Comparison of ENCODE assay signal across 12 cellular contexts in genomic region chrX:40262641-40263560, GRCh38.
DNase-seq lines count a peak whose midpoint lies in the region; ATAC-seq and TF ChIP-seq lines count a peak whose summit lies in the region.
"Had no signal": no experiment of that assay in that cellular context is flagged by ENCODE, and none has a peak within 500 bp of the region (broad histone marks: within the 10 kb centered on the region; RNA-seq: fewer than 3 reads in every experiment).

No MANE protein-coding gene starts in this region.

- no peak for TF ChIP-seq CTCF in foreskin fibroblast (IDR thresholded peaks at IDR 0.05; ENCODE audit: low read depth, low read length)
- TF ChIP-seq CTCF in osteocyte (IDR thresholded peaks at IDR 0.05): no peak

- POLR2A ChIA-PET in CD4-positive, alpha-beta memory T cell (lab: Charles Lee; ENCODE audit: partially characterized antibody): interaction anchor here (1.2 kb wide), 1 partner anchor 86 kb away, joined by 3 read pairs; no protein-coding TSS in a partner anchor

- intact Hi-C loops in CD4-positive, alpha-beta memory T cell (cut with micrococcal nuclease): no loop called here

- H3K9me3 Mint-ChIP-seq in osteocyte (ENCODE audit: unreplicated experiment): no peaks in the 10 kb centered on the region
- peaks cover 0 to 2% (median 0%) of the 10 kb centered on the region in 8 donors for H3K9me3 Mint-ChIP-seq in CD4-positive, alpha-beta memory T cell

- peak; percentile 50 for DNase-seq in Daoy (ENCODE audit: low read depth)
- peak; percentile 58 to 66 for DNase-seq in SJCRH30
- DNase-seq in foreskin fibroblast: peak; percentile 64 to 74
- no peak for DNase-seq in osteocyte (ENCODE audit: extremely low spot score, unreplicated experiment)
- DNase-seq in CD4-positive, alpha-beta memory T cell: no peak
- DNase-seq in T-helper 17 cell: no peak
- no peak for DNase-seq in NCI-H510A (lab: John Stamatoyannopoulos, UW)
- DNase-seq: cortex of kidney, DMS53, left colon had no signal

- H3K4me1 Mint-ChIP-seq in osteocyte (ENCODE audit: unreplicated experiment) (peaks cover 44% of the 10 kb centered on the region), T-helper 17 cell (peaks cover 3% of the 10 kb centered on the region)
- peaks cover 0 to 16% (median 3%) of the 10 kb centered on the region in 4 donors for H3K4me1 Mint-ChIP-seq in CD4-positive, alpha-beta memory T cell

- H3K4me1 ChIP-seq in SJCRH30: peaks cover 11% of the 10 kb centered on the region
- peaks cover 10% of the 10 kb centered on the region for H3K4me1 ChIP-seq in CD4-positive, alpha-beta memory T cell (ENCODE audit: insufficient read depth, low read length)

- H3K9me3 ChIP-seq in SJCRH30 (replicated peaks): no peaks in the 10 kb centered on the region
- no peaks in the 10 kb centered on the region for H3K9me3 ChIP-seq in CD4-positive, alpha-beta memory T cell (ENCODE audit: control insufficient read depth in 1 of 2, low read length in 2 of 2)
- H3K9me3 ChIP-seq in T-helper 17 cell (ENCODE audit: control insufficient read depth, low read length, poor library complexity, severe bottlenecking): no peaks in the 10 kb centered on the region
- H3K9me3 ChIP-seq: suprapubic skin had no signal

- H3K27me3 ChIP-seq in SJCRH30: no peaks in the 10 kb centered on the region
- H3K27me3 ChIP-seq in CD4-positive, alpha-beta memory T cell (ENCODE audit: insufficient read depth, low read length): no peaks in the 10 kb centered on the region
- H3K27me3 ChIP-seq: suprapubic skin had no signal

- CTCF ChIA-PET in CD4-positive, alpha-beta memory T cell (lab: Charles Lee; ENCODE audit: partially characterized antibody): no interaction called here

- no peaks in the 10 kb centered on the region for H3K36me3 ChIP-seq in SJCRH30
- H3K36me3 ChIP-seq in CD4-positive, alpha-beta memory T cell (ENCODE audit: insufficient read depth, low read length): no peaks in the 10 kb centered on the region
- H3K36me3 ChIP-seq: suprapubic skin had no signal

- H3K36me3 Mint-ChIP-seq in osteocyte (ENCODE audit: unreplicated experiment): no peaks in the 10 kb centered on the region
- no peaks in the 10 kb centered on the region for H3K36me3 Mint-ChIP-seq in CD4-positive, alpha-beta memory T cell
- H3K36me3 Mint-ChIP-seq in T-helper 17 cell (ENCODE audit: low read depth): no peaks in the 10 kb centered on the region

- peak overlapping the region; percentile 92 for H3K27ac ChIP-seq in SJCRH30
- no peak overlapping the region for H3K27ac ChIP-seq in CD4-positive, alpha-beta memory T cell (ENCODE audit: low read depth, low read length)
- H3K27ac ChIP-seq: suprapubic skin had no signal

- H3K27me3 Mint-ChIP-seq in osteocyte (ENCODE audit: unreplicated experiment): no peaks in the 10 kb centered on the region
- no peaks in the 10 kb centered on the region for H3K27me3 Mint-ChIP-seq in CD4-positive, alpha-beta memory T cell
- H3K27me3 Mint-ChIP-seq in T-helper 17 cell: no peaks in the 10 kb centered on the region

- peak overlapping the region; percentile 90 for H3K27ac Mint-ChIP-seq in osteocyte (ENCODE audit: unreplicated experiment)
- H3K27ac Mint-ChIP-seq in CD4-positive, alpha-beta memory T cell: no peak overlapping the region
- no peak overlapping the region for H3K27ac Mint-ChIP-seq in T-helper 17 cell

- peak overlapping the region; percentile 59 for H3K4me3 ChIP-seq in SJCRH30
- H3K4me3 ChIP-seq in foreskin fibroblast (ENCODE audit: low read depth in 1 of 2, low read length in 2 of 2): no peak overlapping the region
- H3K4me3 ChIP-seq in CD4-positive, alpha-beta memory T cell (ENCODE audit: low read length in 2 of 2): no peak overlapping the region
- H3K4me3 ChIP-seq: suprapubic skin had no signal

- ATAC-seq in GM21619 (IDR thresholded peaks at IDR 0.05; ENCODE audit: unreplicated experiment) (no peak), T-helper 17 cell (no peak)
- ATAC-seq: left colon had no signal

- H3K4me3 Mint-ChIP-seq in osteocyte (ENCODE audit: unreplicated experiment) (no peak overlapping the region), T-helper 17 cell (no peak overlapping the region)
- H3K4me3 Mint-ChIP-seq in CD4-positive, alpha-beta memory T cell: no peak overlapping the region

Comparison
In these comparisons a context has a peak if more than half of its experiments do, and no peak if none do; other contexts are left out.
1. DNase-seq: peak in Daoy (single experiment), SJCRH30 (2 of 2) and foreskin fibroblast (2 of 2); none in osteocyte (single experiment), CD4-positive, alpha-beta memory T cell (0 of 5), T-helper 17 cell (0 of 3) and NCI-H510A (single experiment).